14 cellular contexts compared by ENCODE assay signal in the genomic region with DNA sequence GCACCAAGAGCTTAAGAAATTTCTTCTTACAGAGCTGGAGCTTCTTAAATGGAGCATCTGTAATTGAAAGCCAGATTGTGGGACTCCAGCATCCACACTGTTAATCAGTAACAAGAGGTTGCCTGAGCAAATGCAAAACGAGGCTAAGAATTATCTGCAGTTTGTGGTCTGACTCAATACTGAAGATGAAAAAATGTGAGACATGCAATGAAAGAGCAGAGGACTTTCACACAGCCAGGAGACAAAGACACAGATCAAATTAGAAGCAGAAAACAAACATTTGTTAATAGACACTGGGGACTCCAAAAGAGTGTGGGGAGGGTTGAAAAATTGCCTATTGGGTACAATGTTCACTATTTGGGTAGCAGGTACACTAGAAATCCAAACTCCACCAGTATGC.
DNase-seq lines count a peak whose midpoint lies in the region; ATAC-seq and TF ChIP-seq lines count a peak whose summit lies in the region.
"Had no signal": no experiment of that assay in that cellular context is flagged by ENCODE, and none has a peak within 500 bp of the region (broad histone marks: within the 10 kb centered on the region; RNA-seq: fewer than 3 reads in every experiment).

No MANE protein-coding gene starts in this region.

- no peaks in the 10 kb centered on the region for H3K36me3 Mint-ChIP-seq in HFFc6 (ENCODE audit: low read depth)
- H3K36me3 Mint-ChIP-seq: activated naive CD4-positive, alpha-beta T cell treated with anti-CD3 and anti-CD28 coated beads, Interleukin-2, amount 50 U/mL, for 24 hours had no signal

- TF ChIP-seq CTCF in DOHH2 (IDR thresholded peaks at IDR 0.05; ENCODE audit: low read depth, low read length, poor library complexity, severe bottlenecking) (no peak), HFFc6 (IDR thresholded peaks at IDR 0.05) (no peak), A673 (conservative IDR thresholded peaks at IDR 0.05; ENCODE audit: low read depth, low read length) (no peak)

- intact Hi-C loops in A673 (cut with micrococcal nuclease; ENCODE audit: unreplicated experiment), result no loop called here

- H3K27me3 ChIP-seq in DOHH2 (ENCODE audit: control insufficient read depth, low read length) (no peaks in the 10 kb centered on the region), A673 (replicated peaks; ENCODE audit: insufficient read depth, low read depth, low read length, poor library complexity) (peaks cover 31% of the 10 kb centered on the region)
- H3K27me3 ChIP-seq: esophagus squamous epithelium had no signal

- CTCF ChIA-PET in A673 (lab: Charles Lee), result no interaction called here

- POLR2A ChIA-PET in A673 (lab: Charles Lee; ENCODE audit: low non-redundant PET), result no interaction called here

- H3K79me2 ChIP-seq in DOHH2 (ENCODE audit: control insufficient read depth, low read length), result no peaks in the 10 kb centered on the region

- no peaks in the 10 kb centered on the region for H3F3A ChIP-seq in DOHH2 (ENCODE audit: control insufficient read depth, insufficient read depth)

- no peak overlapping the region for H3K4me3 ChIP-seq in DOHH2 (ENCODE audit: low read length)
- H3K4me3 ChIP-seq in A673 (ENCODE audit: low read depth, low read length, poor library complexity, severe bottlenecking), result no peak overlapping the region
- H3K4me3 ChIP-seq: esophagus squamous epithelium had no signal

- H3K27ac Mint-ChIP-seq in HFFc6, result no peak overlapping the region
- H3K27ac Mint-ChIP-seq: activated naive CD4-positive, alpha-beta T cell treated with anti-CD3 and anti-CD28 coated beads, Interleukin-2, amount 50 U/mL, for 24 hours; T-helper 1 cell treated with Interleukin-12 subunit alpha and Interleukin-12 subunit beta and Interleukin-4 antibody, amounts not matched to agents 30 μg/mL and 1 μg/mL, for 36 hours had no signal

- DNase-seq in SW480 (ENCODE audit: low spot score) (peak; percentile 3), middle frontal gyrus (ENCODE audit: extremely low spot score, low spot score) (no peak), KG1 (lab: John Stamatoyannopoulos, UW) (no peak), HFFc6 (no peak), A673 (ENCODE audit: low spot score) (no peak)
- DNase-seq: esophagus squamous epithelium; NCI-H2029; stimulated activated CD4-positive, alpha-beta T cell treated with anti-CD3 and anti-CD28 coated beads, Interleukin-1b, Interleukin-23, amount 100 ng/mL, for 48 hours had no signal

- ATAC-seq in GM19351 (IDR thresholded peaks at IDR 0.05; ENCODE audit: unreplicated experiment) (peak; percentile 67), HG02938 (IDR thresholded peaks at IDR 0.05; ENCODE audit: unreplicated experiment) (peak; percentile 79)

- H4K20me1 ChIP-seq in DOHH2 (ENCODE audit: control insufficient read depth, insufficient read depth, low read depth, low read length), result no peaks in the 10 kb centered on the region

- H3K4me3 Mint-ChIP-seq in HFFc6, result no peak overlapping the region
- H3K4me3 Mint-ChIP-seq: activated naive CD4-positive, alpha-beta T cell treated with anti-CD3 and anti-CD28 coated beads, Interleukin-2, amount 50 U/mL, for 24 hours; T-helper 1 cell treated with Interleukin-12 subunit alpha and Interleukin-12 subunit beta and Interleukin-4 antibody, amounts not matched to agents 30 μg/mL and 1 μg/mL, for 36 hours had no signal

- BruUV-seq in A673 (replicated peaks; lab: Mats Ljungman, UMichigan), result no TSS peak

- H3K4me2 ChIP-seq in DOHH2 (ENCODE audit: low read length), result 0 out of 2 replicates have a peak overlapping the region, but pooled peaks have one; percentile 56

- H3K4me1 ChIP-seq in DOHH2 (ENCODE audit: control insufficient read depth, low read length) (peaks cover 17% of the 10 kb centered on the region), A673 (ENCODE audit: insufficient read depth, low read length, poor library complexity, severe bottlenecking) (no peaks in the 10 kb centered on the region)
- H3K4me1 ChIP-seq: esophagus squamous epithelium had no signal

- H3K9me3 Mint-ChIP-seq in HFFc6, result no peaks in the 10 kb centered on the region
- H3K9me3 Mint-ChIP-seq: activated naive CD4-positive, alpha-beta T cell treated with anti-CD3 and anti-CD28 coated beads, Interleukin-2, amount 50 U/mL, for 24 hours; T-helper 1 cell treated with Interleukin-12 subunit alpha and Interleukin-12 subunit beta and Interleukin-4 antibody, amounts not matched to agents 30 μg/mL and 1 μg/mL, for 36 hours had no signal

- peaks cover 5% of the 10 kb centered on the region for H3K27me3 Mint-ChIP-seq in HFFc6 (ENCODE audit: insufficient read depth)

- H3K27ac ChIP-seq in DOHH2 (ENCODE audit: low read depth, low read length), result no peak overlapping the region
- H3K27ac ChIP-seq in A673 (ENCODE audit: low read depth, low read length, poor library complexity, severe bottlenecking), result no peak overlapping the region
- H3K27ac ChIP-seq: esophagus squamous epithelium, HL-60 had no signal

- no peaks in the 10 kb centered on the region for H3K36me3 ChIP-seq in DOHH2 (ENCODE audit: control insufficient read depth, low read length)
- no peaks in the 10 kb centered on the region for H3K36me3 ChIP-seq in A673 (ENCODE audit: insufficient read depth, low read length, poor library complexity, severe bottlenecking)
- H3K36me3 ChIP-seq: esophagus squamous epithelium had no signal

- H3K4me1 Mint-ChIP-seq in HFFc6 (ENCODE audit: low read depth), result no peaks in the 10 kb centered on the region
- H3K4me1 Mint-ChIP-seq: activated naive CD4-positive, alpha-beta T cell treated with anti-CD3 and anti-CD28 coated beads, Interleukin-2, amount 50 U/mL, for 24 hours had no signal

- no peaks in the 10 kb centered on the region for H3K9me2 ChIP-seq in DOHH2 (replicated peaks; ENCODE audit: control insufficient read depth, low read length)

- H3K9me3 ChIP-seq in DOHH2 (ENCODE audit: control insufficient read depth, insufficient read depth, low read length), result no peaks in the 10 kb centered on the region
- no peaks in the 10 kb centered on the region for H3K9me3 ChIP-seq in A673 (ENCODE audit: low read depth, low read length, poor library complexity, severe bottlenecking)
- H3K9me3 ChIP-seq: esophagus squamous epithelium had no signal
